Comparison of ENCODE assay signal across 21 cellular contexts in the genomic region with DNA sequence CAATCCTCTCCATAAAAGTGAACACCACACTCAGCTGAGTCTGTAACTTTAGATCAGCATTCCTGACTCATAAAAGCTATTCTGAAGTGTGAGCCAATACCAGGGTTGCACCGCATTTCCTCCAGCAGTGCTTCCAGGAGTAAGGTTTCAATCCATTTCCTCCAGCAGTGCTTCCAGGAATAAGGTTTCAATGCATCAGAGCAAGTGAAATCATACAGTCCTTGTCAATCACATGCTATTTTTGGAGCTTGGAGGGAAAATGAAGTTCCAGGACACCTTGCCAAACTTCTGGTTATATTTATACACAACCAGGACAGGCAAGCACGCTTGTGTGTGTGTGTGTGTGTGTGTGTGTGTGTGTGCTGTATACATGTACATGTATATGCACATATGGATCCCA.
DNase-seq lines count a peak whose midpoint lies in the region; ATAC-seq and TF ChIP-seq lines count a peak whose summit lies in the region.
"Had no signal": no experiment of that assay in that cellular context is flagged by ENCODE, and none has a peak within 500 bp of the region (broad histone marks: within the 10 kb centered on the region; RNA-seq: fewer than 3 reads in every experiment).

No MANE protein-coding gene starts in this region.

- intact Hi-C loops in lower leg skin (cut with DNase I; ENCODE audit: low total_unique reads): no loop called here

- H3F3A ChIP-seq in GM23248 (ENCODE audit: insufficient read depth): no peaks in the 10 kb centered on the region

- H3K36me3 ChIP-seq in GM23248 (ENCODE audit: low read depth): no peaks in the 10 kb centered on the region
- H3K36me3 ChIP-seq: ovary, spleen, thoracic aorta had no signal

- in situ Hi-C loops in GM23248 (cut with MboI): no loop called here
- in situ Hi-C loops in astrocyte of the spinal cord (cut with HindIII; ENCODE audit: low sequenced_read_pairs): no loop called here

- WGBS in GM23248 (ENCODE audit: low coverage in 1 of 2, low lambda C conversion rate in 2 of 2, missing lambda C conversion rate in 2 of 2), 2 experiments: 0 to 9% methylated on average over 2 of the region's 2 CpGs
- 24 to 31% methylated on average over 2 of the region's 2 CpGs for WGBS in lower leg skin, 2 donors

- no peak for TF ChIP-seq POLR2A in lower leg skin (IDR thresholded peaks at IDR 0.05)

- no peak overlapping the region for H2AFZ ChIP-seq in GM23248

- no peak overlapping the region for H3K9ac ChIP-seq in GM23248

- no peaks in the 10 kb centered on the region for H3K79me2 ChIP-seq in GM23248 (ENCODE audit: insufficient read depth)

- no peaks in the 10 kb centered on the region for H3K9me2 ChIP-seq in GM23248 (ENCODE audit: insufficient read depth)

- H3K4me3 Mint-ChIP-seq in T-helper 2 cell treated with Interferon-gamma antibody and Interleukin-4, amounts not matched to agents 5 μg/mL and 100 μg/mL, for 36 hours: no peak overlapping the region
- H3K4me3 Mint-ChIP-seq: IgD-negative memory B cell, naive B cell had no signal

- ATAC-seq in HG02678 (IDR thresholded peaks at IDR 0.05; ENCODE audit: unreplicated experiment): no peak
- ATAC-seq: esophagus mucosa had no signal

- peak; percentile 55 for DNase-seq in GM23248
- peak; percentile 37 for DNase-seq in astrocyte of the spinal cord (ENCODE audit: low read depth, low spot score)
- DNase-seq in foreskin fibroblast: peak; percentile 85 to 94
- DNase-seq in skeletal muscle cell (ENCODE audit: low read depth): peak; percentile 25
- no peak for DNase-seq in OCI-M1 (lab: John Stamatoyannopoulos, UW)
- DNase-seq in T-helper 2 cell treated with Interferon-gamma antibody and Interleukin-4, amounts not matched to agents 5 μg/mL and 100 μg/mL, for 36 hours (ENCODE audit: low spot score): no peak
- no peak for DNase-seq in lower leg skin (ENCODE audit: low spot score in 2 of 2)
- DNase-seq: activated CD8-positive, alpha-beta memory T cell treated with anti-CD3 and anti-CD28 coated beads, Interleukin-2, amount 50 U/mL, for 4 hours; activated gamma-delta T cell treated with Interleukin-2 at 50 U/mL for 16 hours; Caco-2; dorsolateral prefrontal cortex; naive B cell; NCI-H2081 treated with DMSO at 0.1 percent for 48 hours; NCI-H526; ovary; spleen had no signal

- H3K9me3 ChIP-seq in GM23248 (ENCODE audit: low read depth): no peaks in the 10 kb centered on the region
- H3K9me3 ChIP-seq: ovary, spleen, thoracic aorta had no signal

- H3K27me3 ChIP-seq in GM23248 (replicated peaks; ENCODE audit: insufficient read depth): no peaks in the 10 kb centered on the region
- H3K27me3 ChIP-seq: dorsolateral prefrontal cortex, ovary had no signal

- no peaks in the 10 kb centered on the region for H3K36me3 Mint-ChIP-seq in T-helper 2 cell treated with Interferon-gamma antibody and Interleukin-4, amounts not matched to agents 5 μg/mL and 100 μg/mL, for 36 hours (ENCODE audit: low read depth)
- H3K36me3 Mint-ChIP-seq: IgD-negative memory B cell, naive B cell had no signal

- H3K4me3 ChIP-seq in GM23248 (no peak overlapping the region), astrocyte of the spinal cord (ENCODE audit: low read depth, low read length) (no peak overlapping the region), foreskin fibroblast (ENCODE audit: low read depth in 1 of 2, low read length in 2 of 2) (no peak overlapping the region), skeletal muscle cell (ENCODE audit: low read depth, low read length) (no peak overlapping the region), lower leg skin (ENCODE audit: low read depth, poor library complexity, severe bottlenecking) (no peak overlapping the region)
- H3K4me3 ChIP-seq: dorsolateral prefrontal cortex, lung, ovary, spleen, thoracic aorta had no signal

- no peaks in the 10 kb centered on the region for H3K9me3 Mint-ChIP-seq in T-helper 2 cell treated with Interferon-gamma antibody and Interleukin-4, amounts not matched to agents 5 μg/mL and 100 μg/mL, for 36 hours

- H3K4me2 ChIP-seq in GM23248 (ENCODE audit: unreplicated experiment): no peak overlapping the region

- H3K27ac ChIP-seq in GM23248: no peak overlapping the region
- H3K27ac ChIP-seq: ovary, spleen, thoracic aorta had no signal

- no peak overlapping the region for H3K27ac Mint-ChIP-seq in T-helper 2 cell treated with Interferon-gamma antibody and Interleukin-4, amounts not matched to agents 5 μg/mL and 100 μg/mL, for 36 hours
- H3K27ac Mint-ChIP-seq: IgD-negative memory B cell, naive B cell had no signal

- no peaks in the 10 kb centered on the region for H3K4me1 Mint-ChIP-seq in T-helper 2 cell treated with Interferon-gamma antibody and Interleukin-4, amounts not matched to agents 5 μg/mL and 100 μg/mL, for 36 hours (ENCODE audit: low read depth)
- H3K4me1 Mint-ChIP-seq: IgD-negative memory B cell, naive B cell had no signal

- TF ChIP-seq CTCF in astrocyte of the spinal cord (IDR thresholded peaks at IDR 0.05; ENCODE audit: low read depth, low read length) (no peak), foreskin fibroblast (IDR thresholded peaks at IDR 0.05; ENCODE audit: low read depth, low read length) (no peak), lower leg skin (IDR thresholded peaks at IDR 0.05) (no peak)

- no peaks in the 10 kb centered on the region for H3K4me1 ChIP-seq in GM23248 (ENCODE audit: insufficient read depth)
- H3K4me1 ChIP-seq: Caco-2, spleen had no signal

- no peaks in the 10 kb centered on the region for H3K27me3 Mint-ChIP-seq in T-helper 2 cell treated with Interferon-gamma antibody and Interleukin-4, amounts not matched to agents 5 μg/mL and 100 μg/mL, for 36 hours (ENCODE audit: low read depth)

- no peaks in the 10 kb centered on the region for H4K20me1 ChIP-seq in GM23248 (ENCODE audit: insufficient read depth)

Comparison
In these comparisons a context has a peak if more than half of its experiments do, and no peak if none do; other contexts are left out.
1. DNase-seq: peak in GM23248 (single experiment), astrocyte of the spinal cord (single experiment), foreskin fibroblast (2 of 2) and skeletal muscle cell (single experiment); none in OCI-M1 (single experiment), T-helper 2 cell treated with Interferon-gamma antibody and Interleukin-4, amounts not matched to agents 5 μg/mL and 100 μg/mL, for 36 hours (single experiment) and lower leg skin (0 of 2).